In genomic region chr17:74452841-74453661, GRCh38 we compare ENCODE assay signal across 8 cellular contexts. TPM values are rescaled to one million over a fixed set of nuclear protein-coding genes. Genes with fewer than 3 reads are reported as not detected.
DNase-seq lines count a peak whose midpoint lies in the region; ATAC-seq and TF ChIP-seq lines count a peak whose summit lies in the region.

No MANE protein-coding gene starts in this region.

- peak overlapping the region; percentile 41 for H3K27ac Mint-ChIP-seq in progenitor cell of endocrine pancreas

- H3K9me3 ChIP-seq in Panc1 (ENCODE audit: control insufficient read depth, insufficient read depth, low read depth, low read length), result no peaks in the 10 kb centered on the region
- no peaks in the 10 kb centered on the region for H3K9me3 ChIP-seq in heart right ventricle

- intact Hi-C loops in Panc1 (cut with micrococcal nuclease; ENCODE audit: unreplicated experiment) (no loop called here), heart right ventricle (cut with DNase I) (loop anchor here in 6 of 10 donors (10.0 kb wide), 2 partner anchors 148 to 238 kb away; partner anchors contain the start of gene TTYH2 (in 6 of the 6))

- no peaks in the 10 kb centered on the region for H3K27me3 Mint-ChIP-seq in progenitor cell of endocrine pancreas

- no peak for ATAC-seq in Panc1
- ATAC-seq in heart right ventricle, result peak in 1 of 8 donors; percentile 2
- ATAC-seq in HG02759 (IDR thresholded peaks at IDR 0.05; ENCODE audit: unreplicated experiment), result no peak
- no peak for ATAC-seq in GM21737 (IDR thresholded peaks at IDR 0.05; ENCODE audit: unreplicated experiment)

- H3K27me3 ChIP-seq in Panc1 (ENCODE audit: control insufficient read depth, insufficient read depth, low read length), result 0 out of 2 replicates have a peak, but pooled peaks cover 2% of the 10 kb centered on the region
- peaks cover 0 to 9% (median 0%) of the 10 kb centered on the region in 7 donors for H3K27me3 ChIP-seq in heart right ventricle

- H3K27ac ChIP-seq in Panc1 (ENCODE audit: low read length) (peak overlapping the region; percentile 32), heart right ventricle (peak overlapping the region; percentile 83 to 97 (median 90))

- WGBS in heart right ventricle, 2 donors, result 52 to 53% methylated on average over 22 of the region's 22 CpGs

- in situ Hi-C loops in Panc1 (cut with HindIII; ENCODE audit: low pct_unique_long_range_greater_than_20kb, low sequenced_read_pairs), result no loop called here

- H3K4me3 ChIP-seq in Panc1 (ENCODE audit: low read depth in 2 of 2, low read length in 2 of 2) (peak overlapping the region; percentile 31 to 56), heart right ventricle (peak overlapping the region in 9 of 10 donors; percentile 24 to 60 (median 51))

- DNase-seq in ELF-1 (ENCODE audit: low read depth, low spot score), result peak; percentile 56
- DNase-seq in Panc1 (ENCODE audit: low read depth, low spot score), result no peak
- DNase-seq in heart right ventricle, result no peak
- DNase-seq in progenitor cell of endocrine pancreas (ENCODE audit: low spot score, unreplicated experiment), result no peak
- no peak for DNase-seq in RKO (ENCODE audit: low spot score)
- no peak for DNase-seq in inferior parietal cortex (ENCODE audit: extremely low spot score)

- peaks cover 9% of the 10 kb centered on the region for H3K36me3 Mint-ChIP-seq in progenitor cell of endocrine pancreas (ENCODE audit: insufficient read depth)

- H3K4me1 Mint-ChIP-seq in progenitor cell of endocrine pancreas (ENCODE audit: low read depth), result peaks cover 28% of the 10 kb centered on the region

- H3K9me3 Mint-ChIP-seq in progenitor cell of endocrine pancreas (ENCODE audit: low read depth), result no peaks in the 10 kb centered on the region

- POLR2A ChIA-PET in Panc1 (lab: Charles Lee), result no interaction called here

- no TSS peak for BruUV-seq in Panc1 (replicated peaks; lab: Mats Ljungman, UMichigan)

- H3K4me1 ChIP-seq in Panc1 (ENCODE audit: control insufficient read depth, insufficient read depth, low read length), result peaks cover 17% of the 10 kb centered on the region
- H3K4me1 ChIP-seq in heart right ventricle, result peaks cover 23 to 81% (median 41%) of the 10 kb centered on the region in 9 donors

- H3K36me3 ChIP-seq in Panc1 (ENCODE audit: control insufficient read depth, insufficient read depth, low read length) (no peaks in the 10 kb centered on the region), heart right ventricle (peaks cover 0 to 7% (median 0%) of the 10 kb centered on the region in 9 donors)

- TF ChIP-seq CTCF in Panc1 (IDR thresholded peaks at IDR 0.05) (no peak), heart right ventricle (IDR thresholded peaks at IDR 0.05) (no peak), progenitor cell of endocrine pancreas (IDR thresholded peaks at IDR 0.05; ENCODE audit: unreplicated experiment) (no peak)

- peak overlapping the region; percentile 50 for H3K4me3 Mint-ChIP-seq in progenitor cell of endocrine pancreas (ENCODE audit: low read depth)

- CTCF ChIA-PET in Panc1 (lab: Charles Lee), result interaction anchor here (1.8 to 6.4 kb wide), 3 partner anchors 15 to 85 kb away, joined by 8 to 62 read pairs (median 12); partner anchors contain the start of gene GPR142

RNA-seq across cellular contexts. Expression of gene CD300A, which starts 13.4 kb away (rescaled TPM):
- 0.21 TPM for total RNA-seq in Panc1 (2021; ENCODE audit: unreplicated experiment)
- polyA plus RNA-seq in Panc1 (2012; ENCODE audit: insufficient read length), result not detected
- 10 to 100 TPM in 1 of 10 donors, 1 to 10 TPM in 4, under 1 TPM in 5; 0.38 to 13.1 (median 1.4) TPM for total RNA-seq in heart right ventricle
- 1 to 10 TPM in 1 of 2 donors, under 1 TPM in 1; 0.95 to 1.9 TPM for polyA plus RNA-seq in heart right ventricle
- 3.9 and 4.5 TPM in 2 replicates for total RNA-seq in progenitor cell of endocrine pancreas

RNA-seq across cellular contexts. Expression of gene GPRC5C, which starts 21.2 kb away (rescaled TPM):
- total RNA-seq in Panc1 (2021; ENCODE audit: unreplicated experiment), result 57.1 TPM
- polyA plus RNA-seq in Panc1 (2012; ENCODE audit: insufficient read length), result 49.5 TPM
- total RNA-seq in heart right ventricle, result 10 to 100 TPM; 28.0 to 41.0 (median 32.5) TPM
- polyA plus RNA-seq in heart right ventricle, result 10 to 100 TPM; 29.5 to 38.2 TPM
- 182 and 207 TPM in 2 replicates for total RNA-seq in progenitor cell of endocrine pancreas
